Comparison of ENCODE assay signal across 9 cellular contexts in genomic region chr7:100893910-100894763, GRCh38. TPM values are rescaled to one million over a fixed set of nuclear protein-coding genes. Genes with fewer than 3 reads are reported as not detected.
DNase-seq lines count a peak whose midpoint lies in the region; TF ChIP-seq lines count a peak whose summit lies in the region.
"Had no signal": no experiment of that assay in that cellular context is flagged by ENCODE, and none has a peak within 500 bp of the region (broad histone marks: within the 10 kb centered on the region; RNA-seq: fewer than 3 reads in every experiment).

No MANE protein-coding gene starts in this region.

- peak overlapping the region; percentile 85 for H3K4me2 ChIP-seq in trophoblast cell (ENCODE audit: low read length)

- H3K9me3 ChIP-seq in esophagus squamous epithelium = no peaks in the 10 kb centered on the region
- no peaks in the 10 kb centered on the region for H3K9me3 ChIP-seq in trophoblast cell (ENCODE audit: insufficient read depth, low read depth, low read length)

- H4K12ac ChIP-seq in trophoblast cell (ENCODE audit: low read depth, low read length) = no peak overlapping the region

- H3K4me1 ChIP-seq in esophagus squamous epithelium (peaks cover 32 to 61% (median 42%) of the 10 kb centered on the region in 3 donors), trophoblast cell (ENCODE audit: control insufficient read depth in 1 of 2, insufficient read depth in 2 of 2, low read length in 2 of 2) (peaks cover 27 to 43% of the 10 kb centered on the region in 2 experiments)

- H2AK5ac ChIP-seq in trophoblast cell (ENCODE audit: low read length) = no peak overlapping the region

- H2AFZ ChIP-seq in trophoblast cell (ENCODE audit: insufficient read depth, low read length, poor library complexity) = no peak overlapping the region

- H3K79me2 ChIP-seq in trophoblast cell (ENCODE audit: control insufficient read depth, insufficient read depth, low read length, poor library complexity) = peaks cover 12% of the 10 kb centered on the region

- H2BK12ac ChIP-seq in trophoblast cell (ENCODE audit: low read length) = peak overlapping the region; percentile 14

- H3K4me3 ChIP-seq in GM06990 (replicated peaks; ENCODE audit: low read depth, low read length) = peak overlapping the region; percentile 59
- peak overlapping the region in 3 of 4 donors; percentile 50 to 68 (median 51) for H3K4me3 ChIP-seq in esophagus squamous epithelium
- no peak overlapping the region for H3K4me3 ChIP-seq in trophoblast cell (ENCODE audit: low read depth, low read length)

- H3K36me3 ChIP-seq in GM06990 (ENCODE audit: control insufficient read depth, insufficient read depth, low read length) (no peaks in the 10 kb centered on the region), esophagus squamous epithelium (no peaks in the 10 kb centered on the region), trophoblast cell (ENCODE audit: control insufficient read depth in 1 of 2, insufficient read depth in 2 of 2, low read length in 2 of 2) (peaks cover 10 to 13% of the 10 kb centered on the region in 2 experiments)

- DNase-seq in GM06990 (ENCODE audit: extremely low read depth, insufficient read length) (no peak), NAMALWA (ENCODE audit: low spot score) (peak; percentile 23), esophagus squamous epithelium (lab: John Stamatoyannopoulos, UW) (no peak), trophoblast cell (no peak), DMS153 treated with DMSO at 0.1 percent for 48 hours (lab: John Stamatoyannopoulos, UW; ENCODE audit: unreplicated experiment) (no peak), SK-N-DZ (ENCODE audit: low spot score) (no peak), HT-29 (ENCODE audit: low spot score) (no peak)
- DNase-seq in stimulated activated CD4-positive, alpha-beta T cell treated with anti-CD3 and anti-CD28 coated beads, Interleukin-1b, Interleukin-23, amount 100 ng/mL, for 48 hours = no peak
- DNase-seq: NCI-H510A treated with DMSO at 0.1 percent for 48 hours had no signal

- H3K4ac ChIP-seq in trophoblast cell (ENCODE audit: low read depth, low read length) = peak overlapping the region; percentile 17

- intact Hi-C loops in esophagus squamous epithelium (cut with DNase I) = no loop called here

- peak overlapping the region; percentile 21 for H3K18ac ChIP-seq in trophoblast cell (ENCODE audit: low read length)

- H3K79me1 ChIP-seq in trophoblast cell (ENCODE audit: low read length) = peaks cover 22% of the 10 kb centered on the region

- no peak overlapping the region for H3K14ac ChIP-seq in trophoblast cell (ENCODE audit: low read length)

- no peak overlapping the region for H3K23ac ChIP-seq in trophoblast cell (ENCODE audit: low read length)

- peak overlapping the region; percentile 69 for H2BK120ac ChIP-seq in trophoblast cell (ENCODE audit: insufficient read depth, low read length, poor library complexity)

- peak overlapping the region; percentile 54 for H4K91ac ChIP-seq in trophoblast cell (ENCODE audit: low read depth, low read length)

- peak overlapping the region; percentile 8 for H2BK5ac ChIP-seq in trophoblast cell (ENCODE audit: low read depth, low read length, poor library complexity)

- H4K8ac ChIP-seq in trophoblast cell (ENCODE audit: low read depth, low read length) = peak overlapping the region; percentile 54

- peaks cover 5% of the 10 kb centered on the region for H3K27me3 ChIP-seq in GM06990 (replicated peaks; ENCODE audit: control insufficient read depth, insufficient read depth, low read length)
- H3K27me3 ChIP-seq in esophagus squamous epithelium = peaks cover 9 to 68% (median 17%) of the 10 kb centered on the region in 4 donors
- peaks cover 9% of the 10 kb centered on the region for H3K27me3 ChIP-seq in trophoblast cell (ENCODE audit: insufficient read depth, low read length)

- 7 to 23% methylated on average over 7 to 29 of the region's 41 CpGs for WGBS in esophagus squamous epithelium, 2 donors
- no CpG with 5 or more reads among the region's 41 CpGs for WGBS in trophoblast cell (ENCODE audit: extremely low coverage, insufficient coverage, insufficient read length)

- no peak for TF ChIP-seq POLR2A in esophagus squamous epithelium (IDR thresholded peaks at IDR 0.05)

- no peak overlapping the region for H3K9ac ChIP-seq in trophoblast cell (ENCODE audit: low read length)

- H3K27ac ChIP-seq in esophagus squamous epithelium = peak overlapping the region in 2 of 4 donors; percentile 16 to 36
- no peak overlapping the region for H3K27ac ChIP-seq in trophoblast cell (ENCODE audit: low read depth, low read length)

- no peak for TF ChIP-seq CTCF in GM06990 (IDR thresholded peaks at IDR 0.05; ENCODE audit: insufficient read depth, low read length, poor library complexity, severe bottlenecking)
- no peak for TF ChIP-seq CTCF in esophagus squamous epithelium (IDR thresholded peaks at IDR 0.05)

RNA-seq across cellular contexts. Expression of gene ACHE, which starts 1.6 kb away (rescaled TPM):
- 1 to 10 TPM in 3 of 4 donors, under 1 TPM in 1; 0.22 to 1.5 (median 1.3) TPM for total RNA-seq in esophagus squamous epithelium
- polyA plus RNA-seq in trophoblast cell (2013) = 10.2 and 11.1 TPM in 2 replicates
- 1.0 and 2.4 TPM in 2 replicates for polyA plus RNA-seq in SK-N-DZ (2014; cell fraction: cytosol; rRNA removed)
- 1.9 and 4.2 TPM in 2 replicates for polyA plus RNA-seq in SK-N-DZ (2014; cell fraction: nucleus; rRNA removed)
- total RNA-seq in HT-29 (2014; rRNA removed; shearing (Covaris generic)) = 0.13 and 1.1 TPM in 2 replicates

RNA-seq across cellular contexts. Expression of gene UFSP1, which starts 4.6 kb away (rescaled TPM):
- total RNA-seq in esophagus squamous epithelium = 1 to 10 TPM; 1.3 to 8.4 (median 5.5) TPM
- 1.4 and 1.6 TPM in 2 replicates for polyA plus RNA-seq in trophoblast cell (2013)
- 1.4 and 2.5 TPM in 2 replicates for polyA plus RNA-seq in SK-N-DZ (2014; cell fraction: cytosol; rRNA removed)
- polyA plus RNA-seq in SK-N-DZ (2014; cell fraction: nucleus; rRNA removed) = 1.7 and 3.6 TPM in 2 replicates
- total RNA-seq in HT-29 (2014; rRNA removed; shearing (Covaris generic)) = 30.4 and 31.0 TPM in 2 replicates

RNA-seq across cellular contexts. Expression of gene SRRT, which starts 19.2 kb away (rescaled TPM):
- total RNA-seq in esophagus squamous epithelium = 10 to 100 TPM; 53.8 to 91.0 (median 68.4) TPM
- polyA plus RNA-seq in trophoblast cell (2013) = 115 and 117 TPM in 2 replicates
- polyA plus RNA-seq in SK-N-DZ (2014; cell fraction: cytosol; rRNA removed) = 90.7 and 111 TPM in 2 replicates
- polyA plus RNA-seq in SK-N-DZ (2014; cell fraction: nucleus; rRNA removed) = 447 and 506 TPM in 2 replicates
- 211 and 222 TPM in 2 replicates for total RNA-seq in HT-29 (2014; rRNA removed; shearing (Covaris generic))

RNA-seq across cellular contexts. Expression of gene TRIP6, which starts 26.9 kb away (rescaled TPM):
- 100 to 1,000 TPM in 2 of 4 donors, 10 to 100 TPM in 2; 81.4 to 109 (median 93.7) TPM for total RNA-seq in esophagus squamous epithelium
- 75.4 and 76.0 TPM in 2 replicates for polyA plus RNA-seq in trophoblast cell (2013)
- polyA plus RNA-seq in SK-N-DZ (2014; cell fraction: cytosol; rRNA removed) = 0.49 and 2.7 TPM in 2 replicates
- polyA plus RNA-seq in SK-N-DZ (2014; cell fraction: nucleus; rRNA removed) = 2.1 and 11.7 TPM in 2 replicates
- total RNA-seq in HT-29 (2014; rRNA removed; shearing (Covaris generic)) = 20.0 and 23.5 TPM in 2 replicates

RNA-seq across cellular contexts. Expression of gene SLC12A9, which starts 41.6 kb away (rescaled TPM):
- 10 to 100 TPM in 3 of 4 donors, 1 to 10 TPM in 1; 9.9 to 19.6 (median 17.3) TPM for total RNA-seq in esophagus squamous epithelium
- 18.4 and 20.0 TPM in 2 replicates for polyA plus RNA-seq in trophoblast cell (2013)
- 12.9 and 13.8 TPM in 2 replicates for polyA plus RNA-seq in SK-N-DZ (2014; cell fraction: cytosol; rRNA removed)
- 24.2 and 33.9 TPM in 2 replicates for polyA plus RNA-seq in SK-N-DZ (2014; cell fraction: nucleus; rRNA removed)
- 68.7 and 85.6 TPM in 2 replicates for total RNA-seq in HT-29 (2014; rRNA removed; shearing (Covaris generic))
